In genomic region chr3:71062920-71063767, GRCh38 we compare ENCODE assay signal across 8 cellular contexts.
DNase-seq lines count a peak whose midpoint lies in the region; TF ChIP-seq lines count a peak whose summit lies in the region.

No MANE protein-coding gene starts in this region.

- H3K4me1 Mint-ChIP-seq in type B pancreatic cell (ENCODE audit: unreplicated experiment), result peaks cover 46% of the 10 kb centered on the region

- H3K27me3 Mint-ChIP-seq in type B pancreatic cell, result no peaks in the 10 kb centered on the region

- no peaks in the 10 kb centered on the region for H3K9me2 ChIP-seq in OCI-LY7 (ENCODE audit: insufficient read depth, low read length)

- H3K9me3 Mint-ChIP-seq in type B pancreatic cell, result no peaks in the 10 kb centered on the region

- peaks cover 68% of the 10 kb centered on the region for H4K20me1 ChIP-seq in OCI-LY7 (ENCODE audit: insufficient read depth, low read length)
- no peaks in the 10 kb centered on the region for H4K20me1 ChIP-seq in fibroblast of lung (ENCODE audit: control insufficient read depth, extremely low read depth, insufficient read depth, low read length)

- TF ChIP-seq CTCF in HEK293 (tag by site-specific recombination; IDR thresholded peaks at IDR 0.05) (no peak), OCI-LY7 (conservative IDR thresholded peaks at IDR 0.05; ENCODE audit: low read length) (no peak), fibroblast of lung (conservative IDR thresholded peaks at IDR 0.05 in 1 of 2, IDR thresholded peaks at IDR 0.05 in 1 of 2; ENCODE audit: low read depth in 1 of 2, low read length in 2 of 2) (no peak), type B pancreatic cell (conservative IDR thresholded peaks at IDR 0.05) (no peak)

- H3K36me3 Mint-ChIP-seq in type B pancreatic cell, result no peaks in the 10 kb centered on the region

- no peak overlapping the region for H3K4me3 Mint-ChIP-seq in type B pancreatic cell

- H3K9ac ChIP-seq in fibroblast of lung (ENCODE audit: insufficient read depth, low read length), result peak overlapping the region; percentile 90

- H3K4me3 ChIP-seq in GM08714 (ENCODE audit: low read length) (peak overlapping the region; percentile 59; the same call in 1 of the 2 replicates), HEK293 (ENCODE audit: low read depth, low read length) (peak overlapping the region; percentile 58), OCI-LY7 (ENCODE audit: low read depth, low read length, poor library complexity, severe bottlenecking) (peak overlapping the region; percentile 70), fibroblast of lung (replicated peaks in 1 of 4; ENCODE audit: control extremely low read depth in 1 of 4, insufficient read depth in 1 of 4, low read depth in 3 of 4, low read length in 4 of 4) (peak overlapping the region; percentile 72 to 93 (median 82))

- H3K4me2 ChIP-seq in OCI-LY7 (ENCODE audit: low read length) (peak overlapping the region; percentile 97), fibroblast of lung (ENCODE audit: extremely low read depth, insufficient read depth, low read length) (peak overlapping the region; percentile 89)

- CTCF ChIA-PET in HEK293 (lab: Yijun Ruan, JAX) (interaction anchor here (0.6 to 2.2 kb wide), 2 partner anchors 523 to 524 kb away, joined by 3 to 5 read pairs; no protein-coding TSS in a partner anchor), OCI-LY7 (lab: Charles Lee; ENCODE audit: unreplicated experiment) (no interaction called here)

- H3K27ac ChIP-seq in HEK293 (ENCODE audit: extremely low read depth, low read depth, low read length) (no peak overlapping the region), OCI-LY7 (ENCODE audit: low read depth, low read length, poor library complexity, severe bottlenecking) (no peak overlapping the region), fibroblast of lung (ENCODE audit: insufficient read depth, low read length) (peak overlapping the region; percentile 99)

- peaks cover 10% of the 10 kb centered on the region; the same call in 1 of the 2 replicates for H3K4me1 ChIP-seq in HEK293 (ENCODE audit: control insufficient read depth, insufficient read depth, low read length)
- H3K4me1 ChIP-seq in OCI-LY7 (ENCODE audit: insufficient read depth, low read length, poor library complexity, severe bottlenecking), result peaks cover 62% of the 10 kb centered on the region
- peaks cover 12% of the 10 kb centered on the region for H3K4me1 ChIP-seq in fibroblast of lung (ENCODE audit: control insufficient read depth, extremely low read depth, insufficient read depth, low read length)

- no peak for DNase-seq in OCI-LY7 (ENCODE audit: low spot score)
- peak; percentile 62 to 67 for DNase-seq in fibroblast of lung (ENCODE audit: low read depth in 2 of 2)
- DNase-seq in pons (ENCODE audit: low spot score), result peak; percentile 58
- DNase-seq in NCI-H2227 (lab: John Stamatoyannopoulos, UW; ENCODE audit: unreplicated experiment), result no peak
- DNase-seq in type B pancreatic cell (ENCODE audit: extremely low spot score, unreplicated experiment), result no peak
- DNase-seq in amygdala (lab: John Stamatoyannopoulos, UW), result no peak

- H3K79me2 ChIP-seq in OCI-LY7 (ENCODE audit: insufficient read depth, low read depth, low read length) (peaks cover 81% of the 10 kb centered on the region; the same call in 1 of the 2 replicates), fibroblast of lung (ENCODE audit: control insufficient read depth, insufficient read depth, low read length) (peaks cover 90% of the 10 kb centered on the region)

- H3K9me3 ChIP-seq in HEK293 (ENCODE audit: control insufficient read depth, insufficient read depth, low read depth, low read length) (no peaks in the 10 kb centered on the region), OCI-LY7 (ENCODE audit: low read length) (no peaks in the 10 kb centered on the region), fibroblast of lung (ENCODE audit: control insufficient read depth, insufficient read depth, low read depth, low read length) (no peaks in the 10 kb centered on the region)

- no peaks in the 10 kb centered on the region for H3K27me3 ChIP-seq in fibroblast of lung (ENCODE audit: control insufficient read depth, insufficient read depth, low read length)

- H2AFZ ChIP-seq in OCI-LY7 (ENCODE audit: low read length), result no peak overlapping the region
- H2AFZ ChIP-seq in fibroblast of lung (ENCODE audit: low read length), result no peak overlapping the region

- H3K27ac Mint-ChIP-seq in type B pancreatic cell, result no peak overlapping the region

- POLR2A ChIA-PET in HEK293 (lab: Yijun Ruan, JAX) (no interaction called here), OCI-LY7 (lab: Charles Lee) (interaction anchor here (0.6 to 3.7 kb wide), 8 partner anchors 11 to 68 kb away, joined by 3 to 15 read pairs (median 3); no protein-coding TSS in a partner anchor)

- BruUV-seq in OCI-LY7 (replicated peaks; lab: Mats Ljungman, UMichigan), result no TSS peak

- no peaks in the 10 kb centered on the region for H3K36me3 ChIP-seq in HEK293 (ENCODE audit: control insufficient read depth in 2 of 2, insufficient read depth in 1 of 2, low read length in 2 of 2)
- H3K36me3 ChIP-seq in OCI-LY7 (ENCODE audit: insufficient read depth, low read length), result no peaks in the 10 kb centered on the region
- H3K36me3 ChIP-seq in fibroblast of lung (ENCODE audit: control insufficient read depth, insufficient read depth, low read length), result no peaks in the 10 kb centered on the region

- intact Hi-C loops in OCI-LY7 (cut with micrococcal nuclease; ENCODE audit: unreplicated experiment), result no loop called here

TF ChIP-seq in HEK293, 187 proteins besides CTCF, POLR2A, EP300 and RAD21:
- TF ChIP-seq TRIM28 (IDR thresholded peaks at IDR 0.05; ENCODE audit: borderline replicate concordance, low read length), result peak; percentile 49; the same call in 1 of the 2 replicates
- TF ChIP-seq PRDM1 (tag by site-specific recombination; IDR thresholded peaks at IDR 0.05), result peak; percentile 59
- peak; percentile 18; the same call in 1 of the 2 replicates for TF ChIP-seq PRDM6 (tag by site-specific recombination; IDR thresholded peaks at IDR 0.05)
- TF ChIP-seq ZBTB20 (tag by site-specific recombination; IDR thresholded peaks at IDR 0.05), result 0 out of 2 replicates have a peak, but pooled peaks have one; percentile 15
- no peak for TF ChIP-seq SCRT1 (tag by site-specific recombination; IDR thresholded peaks at IDR 0.05; ENCODE audit: borderline replicate concordance)
- no peak for TF ChIP-seq ZNF488 (tag by site-specific recombination; IDR thresholded peaks at IDR 0.05)
- peak; percentile 56 for TF ChIP-seq FEZF1 (tag by site-specific recombination; IDR thresholded peaks at IDR 0.05)
- no peak for TF ChIP-seq ZNF335 (tag by site-specific recombination; conservative IDR thresholded peaks at IDR 0.05)
- TF ChIP-seq SP7 (tag by site-specific recombination; IDR thresholded peaks at IDR 0.05), result peak; percentile 53
TF ChIP-seq in HEK293: peak in this region for 6.

Comparison
In these comparisons a context has a peak if more than half of its experiments do, and no peak if none do; other contexts are left out.
1. DNase-seq: peak in fibroblast of lung (2 of 2) and pons (single experiment); none in OCI-LY7 (single experiment), NCI-H2227 (single experiment), type B pancreatic cell (single experiment) and amygdala (0 of 56).
2. Peak in every context shown above with its lines, with median percentiles within 50 percentile points of each other: H3K4me3 ChIP-seq.